In the genomic region with DNA sequence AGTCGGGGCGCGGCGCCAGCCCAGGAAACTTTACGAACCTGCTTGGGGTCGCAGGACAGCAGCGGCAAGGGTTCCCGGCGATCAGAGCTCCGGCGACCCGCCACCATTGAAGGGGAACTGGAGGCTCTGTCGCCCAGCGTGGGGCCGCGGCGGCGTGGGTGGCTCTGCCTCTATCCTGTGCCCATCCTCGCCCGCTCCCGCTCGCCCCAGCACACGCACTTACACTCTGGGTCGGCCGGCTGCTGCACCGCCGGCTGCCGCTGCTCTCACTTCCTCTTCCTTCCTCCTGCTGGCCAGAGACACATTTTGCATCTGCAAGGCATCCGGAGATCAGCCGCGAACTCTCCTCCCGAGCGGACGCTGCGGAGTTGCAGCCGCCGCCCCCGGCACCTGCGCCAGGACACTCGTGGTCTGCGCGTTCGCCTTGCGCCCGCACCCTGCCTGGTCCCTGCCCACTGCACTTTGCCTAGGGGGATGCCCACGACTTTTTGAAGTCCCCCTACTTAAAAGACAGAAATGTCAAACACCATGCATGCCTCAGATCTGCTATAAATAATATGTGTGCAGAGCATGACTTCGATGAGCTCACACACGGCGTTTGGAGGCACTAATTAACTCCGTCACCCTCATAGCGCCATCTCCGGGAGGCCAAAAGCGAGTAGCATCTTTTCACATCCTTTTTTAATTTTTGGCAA, we compare ENCODE assay signal across 7 cellular contexts. TPM values are rescaled to one million over a fixed set of nuclear protein-coding genes. Genes with fewer than 3 reads are reported as not detected.
DNase-seq lines count a peak whose midpoint lies in the region; ATAC-seq and TF ChIP-seq lines count a peak whose summit lies in the region.

A gene with protein sequence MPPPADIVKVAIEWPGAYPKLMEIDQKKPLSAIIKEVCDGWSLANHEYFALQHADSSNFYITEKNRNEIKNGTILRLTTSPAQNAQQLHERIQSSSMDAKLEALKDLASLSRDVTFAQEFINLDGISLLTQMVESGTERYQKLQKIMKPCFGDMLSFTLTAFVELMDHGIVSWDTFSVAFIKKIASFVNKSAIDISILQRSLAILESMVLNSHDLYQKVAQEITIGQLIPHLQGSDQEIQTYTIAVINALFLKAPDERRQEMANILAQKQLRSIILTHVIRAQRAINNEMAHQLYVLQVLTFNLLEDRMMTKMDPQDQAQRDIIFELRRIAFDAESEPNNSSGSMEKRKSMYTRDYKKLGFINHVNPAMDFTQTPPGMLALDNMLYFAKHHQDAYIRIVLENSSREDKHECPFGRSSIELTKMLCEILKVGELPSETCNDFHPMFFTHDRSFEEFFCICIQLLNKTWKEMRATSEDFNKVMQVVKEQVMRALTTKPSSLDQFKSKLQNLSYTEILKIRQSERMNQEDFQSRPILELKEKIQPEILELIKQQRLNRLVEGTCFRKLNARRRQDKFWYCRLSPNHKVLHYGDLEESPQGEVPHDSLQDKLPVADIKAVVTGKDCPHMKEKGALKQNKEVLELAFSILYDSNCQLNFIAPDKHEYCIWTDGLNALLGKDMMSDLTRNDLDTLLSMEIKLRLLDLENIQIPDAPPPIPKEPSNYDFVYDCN (minus strand): TSS at position 228 of the 695 bp plus-strand sequence. CDS start 106,174 bp downstream, outside the sequence.

- CTCF ChIA-PET in activated CD8-positive, alpha-beta T cell treated with anti-CD3 and anti-CD28 coated beads for 36 hours (lab: Charles Lee), result interaction anchor here (0.8 to 4.6 kb wide), 14 partner anchors 9 to 214 kb away, joined by 3 to 53 read pairs (median 4); no protein-coding TSS in a partner anchor

- DNase-seq in NCI-H510A treated with DMSO at 0.1 percent for 48 hours (lab: John Stamatoyannopoulos, UW) (peak; percentile 59), medulla oblongata (ENCODE audit: extremely low spot score) (peak; percentile 85)
- DNase-seq in activated CD8-positive, alpha-beta T cell treated with anti-CD3 and anti-CD28 coated beads for 36 hours, result peak; percentile 87
- DNase-seq in effector CD4-positive, alpha-beta T cell, result peak; percentile 65
- DNase-seq in stimulated activated CD4-positive, alpha-beta T cell treated with anti-CD3 and anti-CD28 coated beads, TNF-alpha, amount 100 ng/mL, for 48 hours (ENCODE audit: low read depth in 3 of 3), result peak; percentile 57 to 72 (median 63)

- POLR2A ChIA-PET in activated CD8-positive, alpha-beta T cell treated with anti-CD3 and anti-CD28 coated beads for 36 hours (lab: Charles Lee), result interaction anchor here (0.5 to 3.0 kb wide), 14 partner anchors 9 to 879 kb away, joined by 3 to 20 read pairs (median 4); no protein-coding TSS in a partner anchor

- no peaks in the 10 kb centered on the region for H3K27me3 Mint-ChIP-seq in activated CD8-positive, alpha-beta T cell treated with anti-CD3 and anti-CD28 coated beads for 36 hours

- H3K4me3 Mint-ChIP-seq in activated CD8-positive, alpha-beta T cell treated with anti-CD3 and anti-CD28 coated beads for 36 hours, result peak within 1 kb of the TSS; percentile 92

- intact Hi-C loops in activated CD8-positive, alpha-beta T cell treated with anti-CD3 and anti-CD28 coated beads for 36 hours (cut with micrococcal nuclease), result loop anchor here (5.0 to 10.0 kb wide), 4 partner anchors 36 to 214 kb away; no protein-coding TSS in a partner anchor

- no peaks in the 10 kb centered on the region for H3K9me3 Mint-ChIP-seq in activated CD8-positive, alpha-beta T cell treated with anti-CD3 and anti-CD28 coated beads for 36 hours

- peaks cover 34% of the 10 kb centered on the region for H3K4me1 Mint-ChIP-seq in activated CD8-positive, alpha-beta T cell treated with anti-CD3 and anti-CD28 coated beads for 36 hours (ENCODE audit: low read depth)

- peak within 1 kb of the TSS; percentile 97 for H3K27ac Mint-ChIP-seq in activated CD8-positive, alpha-beta T cell treated with anti-CD3 and anti-CD28 coated beads for 36 hours

- peak; percentile 94 for ATAC-seq in GM18511 (IDR thresholded peaks at IDR 0.05; ENCODE audit: unreplicated experiment)
- peak; percentile 97 for ATAC-seq in HG03025 (IDR thresholded peaks at IDR 0.05; ENCODE audit: low FRiP score, unreplicated experiment)
- peak; percentile 85 for ATAC-seq in activated CD8-positive, alpha-beta T cell treated with anti-CD3 and anti-CD28 coated beads for 36 hours

- TF ChIP-seq CTCF in activated CD8-positive, alpha-beta T cell treated with anti-CD3 and anti-CD28 coated beads for 36 hours (IDR thresholded peaks at IDR 0.05), result peak; percentile 54

- peaks cover 18% of the 10 kb centered on the region for H3K36me3 Mint-ChIP-seq in activated CD8-positive, alpha-beta T cell treated with anti-CD3 and anti-CD28 coated beads for 36 hours (ENCODE audit: low read depth)

RNA-seq across cellular contexts. Expression of the gene that starts here (rescaled TPM):
- 10 to 100 TPM; 72.8 to 75.3 TPM for total RNA-seq in activated CD8-positive, alpha-beta T cell treated with anti-CD3 and anti-CD28 coated beads for 36 hours

Comparison
In these comparisons a context has a peak if more than half of its experiments do, and no peak if none do; other contexts are left out.
1. Peak in every context shown above with its lines: DNase-seq and ATAC-seq.